ENCODE assay signal across 17 cellular contexts in the genomic region with DNA sequence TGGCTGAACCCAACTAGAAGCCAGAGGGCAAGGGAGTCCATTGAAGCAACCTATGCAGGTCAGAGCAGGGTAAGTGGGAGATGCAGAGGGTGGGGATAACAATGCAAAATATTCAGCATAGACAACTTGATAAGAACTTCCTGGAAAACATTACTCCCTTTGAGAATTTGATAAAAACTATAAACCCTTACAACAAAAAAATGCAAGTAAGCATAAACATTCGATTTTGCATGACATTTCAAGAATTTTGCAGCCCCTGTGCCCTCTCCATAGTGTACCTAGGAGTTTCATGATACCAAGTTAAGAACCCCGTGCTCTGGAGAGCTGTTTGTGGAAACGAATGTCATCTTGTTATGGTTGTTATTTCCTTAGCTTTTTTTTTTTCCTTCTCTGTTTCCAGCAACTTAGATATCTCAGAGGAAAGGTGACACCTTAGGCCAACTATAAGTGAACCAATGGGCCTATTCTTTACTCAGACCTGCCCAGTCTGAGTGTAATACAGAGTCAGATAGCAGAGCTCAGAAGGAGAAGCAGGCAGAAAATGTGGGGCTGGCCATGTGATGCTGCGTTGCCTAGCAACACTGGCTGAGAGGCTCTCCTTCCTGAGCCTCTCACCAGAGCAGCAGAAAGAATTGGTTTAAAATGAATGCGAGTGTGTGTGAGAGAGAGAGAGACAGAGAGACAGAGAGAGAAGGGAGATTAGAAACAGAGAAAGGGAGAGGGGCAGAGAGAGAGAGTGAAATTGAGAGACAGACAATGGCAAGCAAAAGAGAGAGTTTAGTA. TPM values are rescaled to one million over a fixed set of nuclear protein-coding genes. Genes with fewer than 3 reads are reported as not detected.
A peak's percentile ranks its signal among the peaks of the same experiment; 100 is the strongest.
DNase-seq lines count a peak whose midpoint lies in the region; ATAC-seq and TF ChIP-seq lines count a peak whose summit lies in the region.
"Had no signal": no experiment of that assay in that cellular context is flagged by ENCODE, and none has a peak within 500 bp of the region (broad histone marks: within the 10 kb centered on the region; RNA-seq: fewer than 3 reads in every experiment).

No MANE protein-coding gene starts in this region.

- TF ChIP-seq POLR2A in gastrocnemius medialis (IDR thresholded peaks at IDR 0.05) = no peak
- TF ChIP-seq POLR2A in vagina (IDR thresholded peaks at IDR 0.05) = no peak

- intact Hi-C loops in gastrocnemius medialis (cut with DNase I; ENCODE audit: low total_unique reads) (no loop called here), vagina (cut with DNase I) (no loop called here)

- DNase-seq in DMS 273 (lab: John Stamatoyannopoulos, UW; ENCODE audit: unreplicated experiment) (peak; percentile 57), DMS 273 treated with DMSO at 0.1 percent for 48 hours (lab: John Stamatoyannopoulos, UW) (no peak), NCI-H2227 (lab: John Stamatoyannopoulos, UW; ENCODE audit: unreplicated experiment) (peak; percentile 84), brain microvascular endothelial cell (peak; percentile 1), pons (ENCODE audit: low spot score) (peak; percentile 30), gastrocnemius medialis (no peak), vagina (ENCODE audit: extremely low spot score in 2 of 2) (no peak)
- DNase-seq: activated T-cell treated with anti-CD3 and anti-CD28 coated beads, Interleukin-2, amount 50 U/mL, for 4 hours; CD8-positive, alpha-beta T cell; effector CD8-positive, alpha-beta T cell; foreskin fibroblast; left cardiac atrium; NCI-H526 treated with DMSO at 0.1 percent for 48 hours had no signal

- ATAC-seq in gastrocnemius medialis (no peak), GM21447 (IDR thresholded peaks at IDR 0.05; ENCODE audit: unreplicated experiment) (no peak)
- ATAC-seq: activated T-cell treated with anti-CD3 and anti-CD28 coated beads, Interleukin-2, amount 50 U/mL, for 4 hours; CD8-positive, alpha-beta T cell; left cardiac atrium had no signal

- no peak overlapping the region for H3K27ac ChIP-seq in brain microvascular endothelial cell
- no peak overlapping the region for H3K27ac ChIP-seq in gastrocnemius medialis
- H3K27ac ChIP-seq in vagina = no peak overlapping the region
- H3K27ac ChIP-seq: 22Rv1, adrenal gland, thyroid gland had no signal

- no peaks in the 10 kb centered on the region for H3K36me3 ChIP-seq in brain microvascular endothelial cell (replicated peaks)
- no peaks in the 10 kb centered on the region for H3K36me3 ChIP-seq in gastrocnemius medialis
- no peaks in the 10 kb centered on the region for H3K36me3 ChIP-seq in vagina
- H3K36me3 ChIP-seq: adrenal gland, thyroid gland had no signal

- H3K4me1 ChIP-seq in gastrocnemius medialis (no peaks in the 10 kb centered on the region), vagina (no peaks in the 10 kb centered on the region)
- H3K4me1 ChIP-seq: adrenal gland, thyroid gland had no signal

- H3K9me3 ChIP-seq in gastrocnemius medialis = no peaks in the 10 kb centered on the region
- H3K9me3 ChIP-seq in vagina = no peaks in the 10 kb centered on the region
- H3K9me3 ChIP-seq: adrenal gland, thyroid gland had no signal

- in situ Hi-C loops in brain microvascular endothelial cell (cut with HindIII; ENCODE audit: low pct_ligation_motif_present, low sequenced_read_pairs) (no loop called here), gastrocnemius medialis (cut with MboI; ENCODE audit: low sequenced_read_pairs in 4 of 4) (no loop called here)

- H3K27me3 ChIP-seq in brain microvascular endothelial cell (replicated peaks) = no peaks in the 10 kb centered on the region
- H3K27me3 ChIP-seq in gastrocnemius medialis = no peaks in the 10 kb centered on the region
- H3K27me3 ChIP-seq in vagina = no peaks in the 10 kb centered on the region
- H3K27me3 ChIP-seq: thyroid gland had no signal

- TF ChIP-seq CTCF in brain microvascular endothelial cell (IDR thresholded peaks at IDR 0.05; ENCODE audit: low read depth, low read length, missing control alignments) = no peak
- no peak for TF ChIP-seq CTCF in gastrocnemius medialis (IDR thresholded peaks at IDR 0.05 in 4 of 5, conservative IDR thresholded peaks at IDR 0.05 in 1 of 5)
- TF ChIP-seq CTCF in vagina (IDR thresholded peaks at IDR 0.05) = no peak

- H3K4me3 ChIP-seq in brain microvascular endothelial cell (ENCODE audit: low read depth, low read length) (no peak overlapping the region), gastrocnemius medialis (no peak overlapping the region), vagina (no peak overlapping the region)
- H3K4me3 ChIP-seq: adrenal gland, thyroid gland had no signal

RNA-seq across cellular contexts. Expression of gene GABRQ, which starts 36.7 kb away (rescaled TPM):
- not detected for total RNA-seq in gastrocnemius medialis
- total RNA-seq in vagina = 1.2 TPM
- total RNA-seq: activated T-cell treated with anti-CD3 and anti-CD28 coated beads, Interleukin-2, amount 50 U/mL, for 4 hours; CD8-positive, alpha-beta T cell; left cardiac atrium had no signal

Comparison
In these comparisons a context has a peak if more than half of its experiments do, and no peak if none do; other contexts are left out.
1. DNase-seq: peak in DMS 273 (single experiment), NCI-H2227 (single experiment), brain microvascular endothelial cell (single experiment) and pons (single experiment); none in DMS 273 treated with DMSO at 0.1 percent for 48 hours (single experiment), gastrocnemius medialis (0 of 2) and vagina (0 of 2).